In genomic region chr10:53903756-53904155, GRCh38 we compare ENCODE assay signal across 34 cellular contexts.
"Had no signal": no experiment of that assay in that cellular context is flagged by ENCODE, and none has a peak within 500 bp of the region (broad histone marks: within the 10 kb centered on the region; RNA-seq: fewer than 3 reads in every experiment).

No MANE protein-coding gene starts in this region.

- FAIRE-seq: TTC549 had no signal

- H3K4me3 ChIP-seq: cardiac muscle cell, MG63, Peyer's patch, SJCRH30, SK-N-MC had no signal

- H3K27ac Mint-ChIP-seq: activated CD4-positive, alpha-beta T cell treated with anti-CD3 and anti-CD28 coated beads, Interleukin-2, amount 10 ng/mL, durations not matched to agents 24 days and 14 days; activated CD8-positive, alpha-beta T cell treated with anti-CD3 and anti-CD28 coated beads, Interleukin-2, amount 10 ng/mL, durations not matched to agents 7 days and 5 days; activated naive CD4-positive, alpha-beta T cell treated with anti-CD3 and anti-CD28 coated beads for 36 hours; activated naive CD8-positive, alpha-beta T cell; activated naive CD8-positive, alpha-beta T cell treated with anti-CD3 and anti-CD28 coated beads, Interleukin-2, amount 50 U/mL, for 24 hours; activated T-helper 1 cell treated with anti-CD3 and anti-CD28 coated beads, Interleukin-12 subunit alpha, Interleukin-12 subunit beta, Interleukin-2, Interleukin-4 antibody, amounts not matched to agents 30 ng/mL and 10 ng/mL and 1 ng/mL, durations not matched to agents 14 hours and 24 hours and 36 hours; brain; IgD-negative memory B cell; T-helper 1 cell treated with Interleukin-12 subunit alpha and Interleukin-12 subunit beta and Interleukin-4 antibody, amounts not matched to agents 30 μg/mL and 1 μg/mL, for 36 hours; T-helper 2 cell treated with Interferon-gamma antibody and Interleukin-4, amounts not matched to agents 5 μg/mL and 100 μg/mL, for 36 hours had no signal

- H3K36me3 Mint-ChIP-seq: activated naive CD8-positive, alpha-beta T cell; brain; IgD-negative memory B cell had no signal

- ATAC-seq: activated CD8-positive, alpha-beta T cell treated with anti-CD3 and anti-CD28 coated beads, Interleukin-2, amount 10 ng/mL, durations not matched to agents 7 days and 5 days; activated naive CD8-positive, alpha-beta T cell treated with anti-CD3 and anti-CD28 coated beads, Interleukin-2, amount 50 U/mL, for 24 hours; activated T-cell treated with anti-CD3 and anti-CD28 coated beads, Interleukin-2, amount 50 U/mL, for 4 hours had no signal

- H3K27me3 ChIP-seq: cardiac muscle cell, MG63, Peyer's patch, SJCRH30 had no signal

- DNase-seq: activated CD4-positive, alpha-beta T cell treated with anti-CD3 and anti-CD28 coated beads, Interleukin-2, amount 10 ng/mL, durations not matched to agents 24 days and 14 days; activated CD4-positive, alpha-beta T cell treated with anti-CD3 and anti-CD28 coated beads, Interleukin-2, amount 50 U/mL, for 4 hours; activated CD8-positive, alpha-beta memory T cell treated with anti-CD3 and anti-CD28 coated beads, Interleukin-2, amount 50 U/mL, for 4 hours; activated CD8-positive, alpha-beta T cell treated with anti-CD3 and anti-CD28 coated beads, Interleukin-2, amount 10 ng/mL, durations not matched to agents 7 days and 5 days; activated gamma-delta T cell treated with Interleukin-2 at 50 U/mL for 16 hours; activated naive CD4-positive, alpha-beta T cell treated with anti-CD3 and anti-CD28 coated beads for 36 hours; activated naive CD8-positive, alpha-beta T cell treated with anti-CD3 and anti-CD28 coated beads, Interleukin-2, amount 50 U/mL, for 24 hours; activated T-cell treated with anti-CD3 and anti-CD28 coated beads for 4 hours; activated T-cell treated with anti-CD3 and anti-CD28 coated beads, Interleukin-2, amount 50 U/mL, for 4 hours; anterior cingulate cortex; Karpas-422; KBM-7; MG63; NCI-H1048; NCI-H1105 treated with DMSO at 0.1 percent for 48 hours; NCI-H1436; NCI-H1694 treated with DMSO at 0.1 percent for 48 hours; NCI-H2029; NCI-H345; NCI-H524 treated with DMSO at 0.1 percent for 48 hours; Peyer's patch; RPMI8226; SHP77; SJCRH30 had no signal

- H3K27me3 Mint-ChIP-seq: activated CD4-positive, alpha-beta T cell treated with anti-CD3 and anti-CD28 coated beads, Interleukin-2, amount 10 ng/mL, durations not matched to agents 24 days and 14 days; activated naive CD8-positive, alpha-beta T cell; activated naive CD8-positive, alpha-beta T cell treated with anti-CD3 and anti-CD28 coated beads, Interleukin-2, amount 50 U/mL, for 24 hours; brain; central memory CD8-positive, alpha-beta T cell; IgD-negative memory B cell had no signal

- H3K4me1 Mint-ChIP-seq: activated CD4-positive, alpha-beta T cell treated with anti-CD3 and anti-CD28 coated beads, Interleukin-2, amount 10 ng/mL, durations not matched to agents 24 days and 14 days; activated naive CD8-positive, alpha-beta T cell treated with anti-CD3 and anti-CD28 coated beads, Interleukin-2, amount 50 U/mL, for 24 hours; brain; central memory CD8-positive, alpha-beta T cell; IgD-negative memory B cell had no signal

- H3K9me3 Mint-ChIP-seq: activated CD4-positive, alpha-beta T cell treated with anti-CD3 and anti-CD28 coated beads, Interleukin-2, amount 10 ng/mL, durations not matched to agents 24 days and 14 days; activated naive CD4-positive, alpha-beta T cell treated with anti-CD3 and anti-CD28 coated beads for 36 hours; activated T-helper 1 cell treated with anti-CD3 and anti-CD28 coated beads, Interleukin-12 subunit alpha, Interleukin-12 subunit beta, Interleukin-2, Interleukin-4 antibody, amounts not matched to agents 30 ng/mL and 10 ng/mL and 1 ng/mL, durations not matched to agents 14 hours and 24 hours and 36 hours; brain; IgD-negative memory B cell had no signal

- H3K4me3 Mint-ChIP-seq: activated CD4-positive, alpha-beta T cell treated with anti-CD3 and anti-CD28 coated beads, Interleukin-2, amount 10 ng/mL, durations not matched to agents 24 days and 14 days; activated CD8-positive, alpha-beta T cell treated with anti-CD3 and anti-CD28 coated beads, Interleukin-2, amount 10 ng/mL, durations not matched to agents 7 days and 5 days; activated naive CD4-positive, alpha-beta T cell treated with anti-CD3 and anti-CD28 coated beads for 36 hours; activated naive CD8-positive, alpha-beta T cell; activated naive CD8-positive, alpha-beta T cell treated with anti-CD3 and anti-CD28 coated beads, Interleukin-2, amount 50 U/mL, for 24 hours; activated T-cell treated with anti-CD3 and anti-CD28 coated beads, Interleukin-2, amount 50 U/mL, for 4 hours; activated T-helper 1 cell treated with anti-CD3 and anti-CD28 coated beads, Interleukin-12 subunit alpha, Interleukin-12 subunit beta, Interleukin-2, Interleukin-4 antibody, amounts not matched to agents 30 ng/mL and 10 ng/mL and 1 ng/mL, durations not matched to agents 14 hours and 24 hours and 36 hours; brain; central memory CD8-positive, alpha-beta T cell; IgD-negative memory B cell; T-helper 1 cell treated with Interleukin-12 subunit alpha and Interleukin-12 subunit beta and Interleukin-4 antibody, amounts not matched to agents 30 μg/mL and 1 μg/mL, for 36 hours; T-helper 2 cell treated with Interferon-gamma antibody and Interleukin-4, amounts not matched to agents 5 μg/mL and 100 μg/mL, for 36 hours had no signal

- H3K27ac ChIP-seq: cardiac muscle cell, Peyer's patch, SJCRH30, SK-N-MC had no signal

- H3K4me1 ChIP-seq: Peyer's patch, SJCRH30 had no signal

- H3K36me3 ChIP-seq: cardiac muscle cell, MG63, Peyer's patch, SJCRH30 had no signal

- H3K9me3 ChIP-seq: MG63, Peyer's patch, SJCRH30 had no signal
